In the genomic region with DNA sequence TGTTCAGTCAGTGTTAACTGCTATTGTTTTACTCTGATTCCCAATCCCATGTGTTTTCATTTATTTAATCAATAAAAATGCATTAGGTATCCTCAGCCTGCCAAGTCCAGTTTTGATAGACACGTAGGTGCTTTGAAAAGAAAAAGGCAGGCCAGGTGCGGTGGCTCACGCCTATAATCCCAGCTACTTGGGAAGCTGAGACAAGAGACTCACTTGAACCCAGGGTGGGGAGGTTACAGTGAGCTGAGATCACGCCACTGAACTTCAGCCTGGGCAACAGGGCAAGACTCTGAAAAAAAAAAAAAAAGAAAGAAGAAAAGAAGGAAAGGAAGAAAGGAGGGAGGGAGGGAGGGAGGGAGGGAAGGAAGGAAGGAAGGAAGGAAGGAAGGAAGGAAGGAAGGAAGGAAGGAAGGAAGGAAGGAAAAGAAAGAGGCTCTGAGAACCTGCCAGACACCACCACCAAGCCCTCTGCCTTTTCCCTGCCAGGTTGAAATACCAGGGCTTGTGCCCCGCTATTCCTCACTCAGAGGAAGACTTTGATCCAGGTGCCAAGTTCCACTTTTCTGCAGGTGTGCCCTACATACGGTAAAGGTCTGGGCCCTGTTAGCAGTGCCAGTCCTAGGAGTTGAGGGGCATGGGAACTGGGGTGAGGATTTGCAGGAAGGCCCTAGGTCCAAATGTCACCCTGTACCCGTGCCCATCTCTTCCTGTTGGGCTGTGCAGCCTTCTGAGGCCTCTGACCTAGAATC, we compare ENCODE assay signal across 1 cellular context.
TF ChIP-seq lines count a peak whose summit lies in the region.

No MANE protein-coding gene starts in this region.

TF ChIP-seq in HepG2, 621 proteins besides CTCF, POLR2A, EP300 and RAD21:
- TF ChIP-seq XBP1 (CRISPR knock-in tag; IDR thresholded peaks at IDR 0.05) (no peak), U2AF2 (IDR thresholded peaks at IDR 0.05; ENCODE audit: low read depth, low read length) (0 out of 2 replicates have a peak, but pooled peaks have one; percentile 49), ZNF629 (CRISPR knock-in tag; conservative IDR thresholded peaks at IDR 0.05) (no peak), YEATS2 (CRISPR knock-in tag; IDR thresholded peaks at IDR 0.05; ENCODE audit: borderline replicate concordance) (no peak)
